Comparison of ENCODE assay signal across 19 cellular contexts in the genomic region with DNA sequence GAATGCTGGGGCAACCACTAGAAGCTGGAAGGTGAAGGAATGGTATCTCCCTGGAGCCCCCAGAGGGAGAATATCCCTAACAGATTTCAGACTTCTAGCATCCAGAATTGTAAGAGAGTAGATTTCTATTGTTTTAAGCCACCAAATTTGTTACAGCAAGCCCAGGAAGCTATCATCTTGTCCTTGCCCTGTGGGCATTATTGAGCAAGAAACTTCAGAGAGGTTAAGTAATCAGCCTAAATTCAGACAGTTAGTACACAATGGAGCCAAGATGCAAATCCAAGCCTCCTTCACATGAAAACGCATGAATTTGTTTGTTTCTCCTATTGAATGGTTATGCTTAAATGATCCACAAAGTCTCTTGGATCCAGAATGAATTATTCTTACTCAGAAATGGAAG. TPM values are rescaled to one million over a fixed set of nuclear protein-coding genes. Genes with fewer than 3 reads are reported as not detected.
A peak's percentile ranks its signal among the peaks of the same experiment; 100 is the strongest.
DNase-seq lines count a peak whose midpoint lies in the region; ATAC-seq and TF ChIP-seq lines count a peak whose summit lies in the region.
"Had no signal": no experiment of that assay in that cellular context is flagged by ENCODE, and none has a peak within 500 bp of the region (broad histone marks: within the 10 kb centered on the region; RNA-seq: fewer than 3 reads in every experiment).

No MANE protein-coding gene starts in this region.

- H3K9me3 ChIP-seq in subcutaneous abdominal adipose tissue (ENCODE audit: control insufficient read depth in 5 of 5, low read length in 5 of 5), result peaks cover under 1 to 7% (median 5%) of the 10 kb centered on the region in 5 donors
- peaks cover 10% of the 10 kb centered on the region for H3K9me3 ChIP-seq in lower lobe of right lung
- H3K9me3 ChIP-seq in colonic mucosa, result no peaks in the 10 kb centered on the region

- H3K4me3 ChIP-seq in subcutaneous abdominal adipose tissue (ENCODE audit: low read depth in 1 of 5, low read length in 5 of 5) (no peak overlapping the region), lower lobe of right lung (no peak overlapping the region), colonic mucosa (no peak overlapping the region)
- H3K4me3 ChIP-seq: K562, SK-N-MC had no signal

- DNase-seq in EL (peak; percentile 9), RPMI7951 (ENCODE audit: low read depth) (peak; percentile 68), lower lobe of right lung (no peak), colonic mucosa (no peak)
- DNase-seq: ACHN; Caco-2; CD4-positive, CD25-positive, alpha-beta regulatory T cell; GF-D8; GOT3; NCI-H1417 treated with DMSO at 0.1 percent for 48 hours; NCI-H187 treated with DMSO at 0.1 percent for 48 hours; NCI-H226; NCI-H82 had no signal

- H3K27me3 ChIP-seq in subcutaneous abdominal adipose tissue (ENCODE audit: control insufficient read depth in 5 of 5, insufficient read depth in 4 of 5, low read length in 5 of 5), result no peaks in the 10 kb centered on the region
- no peaks in the 10 kb centered on the region for H3K27me3 ChIP-seq in lower lobe of right lung (ENCODE audit: low read depth)
- no peaks in the 10 kb centered on the region for H3K27me3 ChIP-seq in colonic mucosa

- intact Hi-C loops in lower lobe of right lung (cut with DNase I) (no loop called here), colonic mucosa (cut with DNase I) (no loop called here)

- peak; percentile 52 for ATAC-seq in esophagus mucosa
- ATAC-seq in lower lobe of right lung, result no peak
- no peak for ATAC-seq in GM18511 (IDR thresholded peaks at IDR 0.05; ENCODE audit: unreplicated experiment)
- ATAC-seq: K562, Right ventricle myocardium inferior had no signal

- TF ChIP-seq CTCF in lower lobe of right lung (IDR thresholded peaks at IDR 0.05) (no peak), colonic mucosa (IDR thresholded peaks at IDR 0.05) (no peak)

- peak overlapping the region; percentile 58 for H3K27ac ChIP-seq in subcutaneous abdominal adipose tissue (ENCODE audit: low read depth, low read length)
- no peak overlapping the region for H3K27ac ChIP-seq in lower lobe of right lung
- no peak overlapping the region for H3K27ac ChIP-seq in colonic mucosa
- H3K27ac ChIP-seq: SK-N-MC had no signal

- H3K36me3 ChIP-seq in subcutaneous abdominal adipose tissue (ENCODE audit: control insufficient read depth in 5 of 5, insufficient read depth in 5 of 5, low read length in 5 of 5) (no peaks in the 10 kb centered on the region), lower lobe of right lung (no peaks in the 10 kb centered on the region), colonic mucosa (no peaks in the 10 kb centered on the region)

- H3K4me1 ChIP-seq in subcutaneous abdominal adipose tissue (ENCODE audit: control insufficient read depth in 5 of 5, insufficient read depth in 5 of 5, low read length in 5 of 5) (peaks cover 4 to 29% (median 12%) of the 10 kb centered on the region in 5 donors), lower lobe of right lung (peaks cover 4% of the 10 kb centered on the region), colonic mucosa (no peaks in the 10 kb centered on the region)

- no peak overlapping the region for H3K9ac ChIP-seq in subcutaneous abdominal adipose tissue (ENCODE audit: low read length in 5 of 5)
- no peak overlapping the region for H3K9ac ChIP-seq in colonic mucosa (ENCODE audit: low read depth in 2 of 2, low read length in 2 of 2)

RNA-seq across cellular contexts. Expression of a gene that starts 55.3 kb away (rescaled TPM):
- total RNA-seq in RPMI7951 (2014; rRNA removed; shearing (Covaris generic)), result 132 and 150 TPM in 2 replicates
- total RNA-seq in esophagus mucosa (12.7 TPM), lower lobe of right lung (35.1 TPM), colonic mucosa (10 to 100 TPM in 1 of 2 donors, 1 to 10 TPM in 1; 3.7 to 10.5 TPM)

Comparison
In these comparisons a context has a peak if more than half of its experiments do, and no peak if none do; other contexts are left out.
1. DNase-seq: peak in EL (single experiment) and RPMI7951 (single experiment); none in lower lobe of right lung (single experiment) and colonic mucosa (single experiment).